8 cellular contexts compared by ENCODE assay signal in genomic region chr7:20784311-20785210, GRCh38. TPM values are rescaled to one million over a fixed set of nuclear protein-coding genes. Genes with fewer than 3 reads are reported as not detected.
DNase-seq lines count a peak whose midpoint lies in the region; ATAC-seq and TF ChIP-seq lines count a peak whose summit lies in the region.

No MANE protein-coding gene starts in this region.

- peak; percentile 39 to 53 for ATAC-seq in activated T-cell treated with anti-CD3 and anti-CD28 coated beads, Interleukin-2, amount 50 U/mL, for 72 hours (replicated peaks in 1 of 2)
- no peak for ATAC-seq in HG03097 (IDR thresholded peaks at IDR 0.05; ENCODE audit: low FRiP score, unreplicated experiment)
- ATAC-seq in GM21786 (IDR thresholded peaks at IDR 0.05; ENCODE audit: unreplicated experiment), result no peak
- no peak for ATAC-seq in HG02759 (IDR thresholded peaks at IDR 0.05; ENCODE audit: unreplicated experiment)

- H3K27me3 Mint-ChIP-seq in activated T-cell treated with anti-CD3 and anti-CD28 coated beads, Interleukin-2, amount 50 U/mL, for 72 hours (ENCODE audit: low read depth), result peaks cover 80% of the 10 kb centered on the region
- H3K27me3 Mint-ChIP-seq in type B pancreatic cell, result peaks cover 91% of the 10 kb centered on the region

- H3K9me3 ChIP-seq in SK-N-MC (ENCODE audit: low read depth, low read length) (no peaks in the 10 kb centered on the region), iPS-18c (ENCODE audit: control insufficient read depth, insufficient read depth, low read length) (no peaks in the 10 kb centered on the region)

- H3K36me3 ChIP-seq in SK-N-MC (ENCODE audit: insufficient read depth, low read length), result no peaks in the 10 kb centered on the region

- no peak overlapping the region for H3K9ac ChIP-seq in SK-N-MC (ENCODE audit: insufficient read length)

- peaks cover 27% of the 10 kb centered on the region for H3K4me1 Mint-ChIP-seq in activated T-cell treated with anti-CD3 and anti-CD28 coated beads, Interleukin-2, amount 50 U/mL, for 72 hours (ENCODE audit: low read depth)
- peaks cover 11% of the 10 kb centered on the region for H3K4me1 Mint-ChIP-seq in type B pancreatic cell (ENCODE audit: unreplicated experiment)

- no peak for DNase-seq in activated T-cell treated with anti-CD3 and anti-CD28 coated beads, Interleukin-2, amount 50 U/mL, for 72 hours
- DNase-seq in activated T-cell treated with anti-CD3 and anti-CD28 coated beads for 4 hours, result no peak
- no peak for DNase-seq in SK-N-MC (ENCODE audit: low read depth, low spot score)
- peak; percentile 70 for DNase-seq in type B pancreatic cell (ENCODE audit: extremely low spot score, unreplicated experiment)

- peaks cover 2% of the 10 kb centered on the region in 2 donors for H3K9me3 Mint-ChIP-seq in activated T-cell treated with anti-CD3 and anti-CD28 coated beads, Interleukin-2, amount 50 U/mL, for 72 hours
- no peaks in the 10 kb centered on the region for H3K9me3 Mint-ChIP-seq in type B pancreatic cell

- no peak overlapping the region for H3K27ac Mint-ChIP-seq in activated T-cell treated with anti-CD3 and anti-CD28 coated beads, Interleukin-2, amount 50 U/mL, for 72 hours
- H3K27ac Mint-ChIP-seq in type B pancreatic cell, result peak overlapping the region; percentile 78

- H3K4me3 ChIP-seq in SK-N-MC (peak overlapping the region; percentile 75), iPS-18c (ENCODE audit: insufficient read depth, low read depth, low read length) (peak overlapping the region; percentile 76)

- H3K27ac ChIP-seq in SK-N-MC, result no peak overlapping the region

- H3K4me3 Mint-ChIP-seq in activated T-cell treated with anti-CD3 and anti-CD28 coated beads, Interleukin-2, amount 50 U/mL, for 72 hours, result peak overlapping the region; percentile 20 to 83
- peak overlapping the region; percentile 47 for H3K4me3 Mint-ChIP-seq in type B pancreatic cell

- peaks cover 7 to 8% of the 10 kb centered on the region in 2 donors for H3K36me3 Mint-ChIP-seq in activated T-cell treated with anti-CD3 and anti-CD28 coated beads, Interleukin-2, amount 50 U/mL, for 72 hours (ENCODE audit: insufficient read depth in 2 of 2)
- peaks cover 5% of the 10 kb centered on the region for H3K36me3 Mint-ChIP-seq in type B pancreatic cell

- TF ChIP-seq CTCF in type B pancreatic cell (conservative IDR thresholded peaks at IDR 0.05), result peak; percentile 45

RNA-seq across cellular contexts. Expression of gene SP8, which starts 2.1 kb away (rescaled TPM):
- total RNA-seq in activated T-cell treated with anti-CD3 and anti-CD28 coated beads, Interleukin-2, amount 50 U/mL, for 72 hours, result not detected
- 2.0 and 4.3 TPM in 2 replicates for total RNA-seq in type B pancreatic cell (ENCODE audit: low replicate concordance)

Comparison
In these comparisons a context has a peak if more than half of its experiments do, and no peak if none do; other contexts are left out.
1. ATAC-seq: peak in activated T-cell treated with anti-CD3 and anti-CD28 coated beads, Interleukin-2, amount 50 U/mL, for 72 hours (2 of 2); none in HG03097 (single experiment), GM21786 (single experiment) and HG02759 (single experiment).